In genomic region chr17:49031965-49032928, GRCh38 we compare ENCODE assay signal across 8 cellular contexts. TPM values are rescaled to one million over a fixed set of nuclear protein-coding genes. Genes with fewer than 3 reads are reported as not detected.
DNase-seq lines count a peak whose midpoint lies in the region; ATAC-seq, FAIRE-seq and TF ChIP-seq lines count a peak whose summit lies in the region.

No MANE protein-coding gene starts in this region.

- WGBS in K562 (ENCODE audit: insufficient coverage, low coverage, missing lambda C conversion rate), result 55% methylated on average over 11 of the region's 11 CpGs

- CTCF ChIA-PET in K562 (lab: Yijun Ruan, JAX; ENCODE audit: low intra/inter-chr PET ratio), result interaction anchor here (0.6 to 5.0 kb wide), 10 partner anchors 37 to 353 kb away, joined by 3 to 39 read pairs (median 4); no protein-coding TSS in a partner anchor

- intact Hi-C loops in K562 (cut with micrococcal nuclease), result loop anchor here (1.0 to 10.0 kb wide), 3 partner anchors 35 to 227 kb away; partner anchors contain the start of gene IGF2BP1

- no peak overlapping the region for H2AFZ ChIP-seq in K562 (ENCODE audit: low read depth, low read length)

- DNase-seq in activated CD8-positive, alpha-beta memory T cell treated with anti-CD3 and anti-CD28 coated beads for 24 hours, result peak; percentile 67
- no peak for DNase-seq in activated CD8-positive, alpha-beta memory T cell treated with anti-CD3 and anti-CD28 coated beads, Interleukin-2, amount 50 U/mL, for 4 hours
- peak; percentile 85 for DNase-seq in NAMALWA (ENCODE audit: low spot score)
- DNase-seq in SIG-M5 (lab: John Stamatoyannopoulos, UW), result peak; percentile 22
- peak; percentile 71 to 85 (median 79) for DNase-seq in K562 (ENCODE audit: extremely low read depth in 1 of 4, low spot score in 3 of 4)
- DNase-seq in stimulated activated CD4-positive, alpha-beta T cell treated with anti-CD3 and anti-CD28 coated beads, Interleukin-1b, Interleukin-23, amount 100 ng/mL, for 24 hours (ENCODE audit: low read depth in 4 of 4, low spot score in 1 of 4), result peak in 3 of 4 experiments; percentile 17 to 33 (median 22)

- H3K9ac ChIP-seq in K562 (ENCODE audit: insufficient read depth in 1 of 2, low read depth in 2 of 2, low read length in 2 of 2) (no peak overlapping the region), iPS-18a (ENCODE audit: low read length) (no peak overlapping the region)

- no peaks in the 10 kb centered on the region for H3K27me3 ChIP-seq in K562 (ENCODE audit: control insufficient read depth in 2 of 2, insufficient read depth in 2 of 2, low read length in 2 of 2)
- H3K27me3 ChIP-seq in iPS-18a (ENCODE audit: control insufficient read depth, insufficient read depth, low read length), result no peaks in the 10 kb centered on the region

- peak; percentile 79 to 95 (median 85) for TF ChIP-seq CTCF in K562 (IDR thresholded peaks at IDR 0.05 in 2 of 3, conservative IDR thresholded peaks at IDR 0.05 in 1 of 3; ENCODE audit: insufficient read depth in 2 of 3, low read depth in 1 of 3, low read length in 3 of 3)

- H3K4me3 ChIP-seq in K562, result no peak overlapping the region
- no peak overlapping the region for H3K4me3 ChIP-seq in iPS-18a (ENCODE audit: low read length)

- peak; percentile 89 for FAIRE-seq in K562 (lab: Jason Lieb, UNC)

- ATAC-seq in K562 (peak; percentile 91), HG03460 (IDR thresholded peaks at IDR 0.05; ENCODE audit: unreplicated experiment) (no peak)

- H3K36me3 ChIP-seq in K562 (ENCODE audit: control insufficient read depth, insufficient read depth, low read length) (peaks cover 94% of the 10 kb centered on the region), iPS-18a (ENCODE audit: control insufficient read depth, low read depth, low read length) (peaks cover 72% of the 10 kb centered on the region)

- peaks cover 42% of the 10 kb centered on the region for H3K79me2 ChIP-seq in K562 (ENCODE audit: control insufficient read depth, insufficient read depth, low read length)

- TF ChIP-seq EP300 in K562 (IDR thresholded peaks at IDR 0.05; ENCODE audit: low read length), result no peak

- TF ChIP-seq POLR2A in K562 (conservative IDR thresholded peaks at IDR 0.05), result no peak

- peak; percentile 90 to 94 for TF ChIP-seq RAD21 in K562 (CRISPR knock-in tag; conservative IDR thresholded peaks at IDR 0.05 in 1 of 2, IDR thresholded peaks at IDR 0.05 in 1 of 2)

- H4K20me1 ChIP-seq in K562 (replicated peaks; ENCODE audit: control insufficient read depth, insufficient read depth, low read length), result peaks cover 14% of the 10 kb centered on the region

- H3K4me1 ChIP-seq in K562 (replicated peaks in 1 of 2; ENCODE audit: control insufficient read depth in 2 of 2, insufficient read depth in 2 of 2, low read length in 2 of 2) (peaks cover 2 to 13% of the 10 kb centered on the region in 2 experiments; a peak in 4 of 5 replicates), iPS-18a (ENCODE audit: control insufficient read depth, low read depth, low read length) (peaks cover 14% of the 10 kb centered on the region)

- H3K4me2 ChIP-seq in K562 (ENCODE audit: insufficient read depth, low read length), result no peak overlapping the region

- POLR2A ChIA-PET in K562 (lab: Yijun Ruan, JAX), result interaction anchor here (0.6 to 1.0 kb wide), 5 partner anchors 14 to 160 kb away, joined by 3 to 6 read pairs (median 3); partner anchors contain the start of gene GIP

- in situ Hi-C loops in K562 (cut with MboI), result loop anchor here (5.0 to 25.0 kb wide), 3 partner anchors 80 to 345 kb away; partner anchors contain the start of gene TTLL6

- H3K9me1 ChIP-seq in K562 (ENCODE audit: control insufficient read depth, insufficient read depth, low read length), result no peaks in the 10 kb centered on the region

- H3K9me3 ChIP-seq in K562 (replicated peaks; ENCODE audit: control insufficient read depth, insufficient read depth, low read depth, low read length), result no peaks in the 10 kb centered on the region
- H3K9me3 ChIP-seq in iPS-18a (ENCODE audit: control insufficient read depth, low read depth, low read length), result no peaks in the 10 kb centered on the region

- no TSS peak for BruUV-seq in K562 (replicated peaks; lab: Mats Ljungman, UMichigan)

- H3K27ac ChIP-seq in K562 (ENCODE audit: extremely low read depth, low read depth, low read length), result no peak overlapping the region
- peak overlapping the region; percentile 67 for H3K27ac ChIP-seq in iPS-18a (ENCODE audit: low read length)

TF ChIP-seq in K562, 482 proteins besides CTCF, POLR2A, EP300 and RAD21 (continues in another document):
- TF ChIP-seq KLF1 (tag; IDR thresholded peaks at IDR 0.05) (no peak), IRF9 (tag; IDR thresholded peaks at IDR 0.05) (no peak), ZNF282 (CRISPR knock-in tag; IDR thresholded peaks at IDR 0.05) (no peak), CREM (IDR thresholded peaks at IDR 0.05; ENCODE audit: low read depth) (no peak), SMARCE1 (IDR thresholded peaks at IDR 0.05) (no peak), FOXK1 (CRISPR knock-in tag; IDR thresholded peaks at IDR 0.05; ENCODE audit: borderline replicate concordance) (no peak), ZNF224 (CRISPR knock-in tag; IDR thresholded peaks at IDR 0.05) (no peak), SRSF7 (optimal IDR thresholded peaks at IDR 0.05; ENCODE audit: low read depth, low read length) (no peak), SMAD3 (CRISPR knock-in tag; conservative IDR thresholded peaks at IDR 0.05) (no peak), RB1 (IDR thresholded peaks at IDR 0.05; ENCODE audit: low read depth) (0 out of 2 replicates have a peak, but pooled peaks have one; percentile 28), ELK3 (CRISPR knock-in tag; IDR thresholded peaks at IDR 0.05) (no peak), USF2 (CRISPR knock-in tag; IDR thresholded peaks at IDR 0.05) (no peak), NR0B1 (IDR thresholded peaks at IDR 0.05; ENCODE audit: partially characterized antibody) (no peak), NBN (IDR thresholded peaks at IDR 0.05; ENCODE audit: low read depth) (no peak), SMC3 (conservative IDR thresholded peaks at IDR 0.05; ENCODE audit: insufficient read depth, low read depth, low read length) (peak; percentile 92), STAG1 (CRISPR knock-in tag; IDR thresholded peaks at IDR 0.05; ENCODE audit: borderline replicate concordance) (peak; percentile 34; the same call in 1 of the 2 replicates)

RNA-seq across cellular contexts. Expression of gene IGF2BP1, which starts 35.1 kb away (rescaled TPM):
- total RNA-seq in K562 (2011; cell fraction: chromatin; rRNA removed; ENCODE audit: low replicate concordance), result 94.9 and 96.9 TPM in 2 replicates
- total RNA-seq in K562 (2011; cell fraction: nucleolus; rRNA removed), result 61.6 and 67.2 TPM in 2 replicates
- 82.5 and 120 TPM in 2 replicates for total RNA-seq in K562 (2011; cell fraction: nucleoplasm; rRNA removed)
- total RNA-seq in K562 (2014; rRNA removed), result 53.6 and 61.6 TPM in 2 replicates
- 64.8 and 66.8 TPM in 2 replicates for total RNA-seq in K562 (2014; rRNA removed; fragmentation: Illumina TruSeq; extraction: Trizol)
- 65.5 and 72.0 TPM in 2 replicates for total RNA-seq in K562 (2015; rRNA removed; fragmentation: Illumina TruSeq; extraction: Trizol)
- total RNA-seq in K562 (2021), result 291 and 318 TPM in 2 replicates
- 27.4 and 31.8 TPM in 2 replicates for polyA plus RNA-seq in K562 (2011; rRNA removed)
- polyA plus RNA-seq in K562 (2011; cell fraction: cytosol; rRNA removed), result 27.0 and 46.4 TPM in 2 replicates
- polyA plus RNA-seq in K562 (2011; cell fraction: nucleus; rRNA removed), result 52.8 and 86.1 TPM in 2 replicates
- 50.4 and 60.4 TPM in 2 replicates for polyA plus RNA-seq in K562 (2012)
- polyA plus RNA-seq in K562 (2014; fragmentation: Illumina TruSeq; extraction: Trizol), result 71.8 and 80.4 TPM in 2 replicates
- 10 to 100 TPM; 13.0 to 13.8 TPM for polyA plus RNA-seq in K562 (2014; fragmentation: Nextera tagmentation; extraction: Ambion mirVana)
- 41.5 and 47.2 TPM in 2 replicates for polyA plus RNA-seq in K562 (2014; rRNA removed)
- 59.8 and 69.5 TPM in 2 replicates for polyA minus RNA-seq in K562 (2011; rRNA and poly(A)+ RNA removed)
- polyA minus RNA-seq in K562 (2011; cell fraction: cytosol; rRNA and poly(A)+ RNA removed), result 92.6 and 107 TPM in 2 replicates
- 27.3 and 40.9 TPM in 2 replicates for polyA minus RNA-seq in K562 (2011; cell fraction: nucleus; rRNA and poly(A)+ RNA removed)
